Comparison of ENCODE assay signal across 12 cellular contexts in genomic region chrX:1242901-1243402, GRCh38. TPM values are rescaled to one million over a fixed set of nuclear protein-coding genes. Genes with fewer than 3 reads are reported as not detected.
A peak's percentile ranks its signal among the peaks of the same experiment; 100 is the strongest.
DNase-seq lines count a peak whose midpoint lies in the region; ATAC-seq and TF ChIP-seq lines count a peak whose summit lies in the region.
"Had no signal": no experiment of that assay in that cellular context is flagged by ENCODE, and none has a peak within 500 bp of the region (broad histone marks: within the 10 kb centered on the region; RNA-seq: fewer than 3 reads in every experiment).

No MANE protein-coding gene starts in this region.

- no peaks in the 10 kb centered on the region for H3K9me3 Mint-ChIP-seq in activated naive CD8-positive, alpha-beta T cell treated with anti-CD3 and anti-CD28 coated beads, Interleukin-2, amount 10 ng/mL, durations not matched to agents 7 days and 5 days

- peak overlapping the region; percentile 32 for H3K9ac ChIP-seq in NT2/D1 (ENCODE audit: insufficient read length, low read depth)
- H3K9ac ChIP-seq in trophoblast cell (ENCODE audit: low read length), result no peak overlapping the region

- H3K23ac ChIP-seq in trophoblast cell (ENCODE audit: low read length), result no peak overlapping the region

- H2AK5ac ChIP-seq in trophoblast cell (ENCODE audit: low read length), result no peak overlapping the region

- H2BK5ac ChIP-seq in trophoblast cell (ENCODE audit: low read depth, low read length, poor library complexity), result peak overlapping the region; percentile 92

- peak overlapping the region; percentile 19 for H3K27ac Mint-ChIP-seq in activated naive CD8-positive, alpha-beta T cell treated with anti-CD3 and anti-CD28 coated beads, Interleukin-2, amount 10 ng/mL, durations not matched to agents 7 days and 5 days

- no peaks in the 10 kb centered on the region for H3K36me3 Mint-ChIP-seq in activated naive CD8-positive, alpha-beta T cell treated with anti-CD3 and anti-CD28 coated beads, Interleukin-2, amount 10 ng/mL, durations not matched to agents 7 days and 5 days

- no peaks in the 10 kb centered on the region for H3K27me3 ChIP-seq in NT2/D1 (ENCODE audit: insufficient read depth, insufficient read length)
- H3K27me3 ChIP-seq in trophoblast cell (ENCODE audit: insufficient read depth, low read length), result no peaks in the 10 kb centered on the region
- H3K27me3 ChIP-seq in effector memory CD4-positive, alpha-beta T cell (replicated peaks; ENCODE audit: control insufficient read depth, insufficient read depth, low read length, poor library complexity, severe bottlenecking), result no peaks in the 10 kb centered on the region
- H3K27me3 ChIP-seq in SJCRH30, result no peaks in the 10 kb centered on the region
- H3K27me3 ChIP-seq: SJSA1 had no signal

- H3K4me2 ChIP-seq in trophoblast cell (ENCODE audit: low read length), result peak overlapping the region; percentile 36

- peaks cover 3% of the 10 kb centered on the region for H3K27me3 Mint-ChIP-seq in activated naive CD8-positive, alpha-beta T cell treated with anti-CD3 and anti-CD28 coated beads, Interleukin-2, amount 10 ng/mL, durations not matched to agents 7 days and 5 days

- peak; percentile 59 for ATAC-seq in activated naive CD8-positive, alpha-beta T cell treated with anti-CD3 and anti-CD28 coated beads, Interleukin-2, amount 10 ng/mL, durations not matched to agents 7 days and 5 days (ENCODE audit: low read depth)
- no peak for ATAC-seq in GM19351 (IDR thresholded peaks at IDR 0.05; ENCODE audit: unreplicated experiment)

- H3K4ac ChIP-seq in trophoblast cell (ENCODE audit: low read depth, low read length), result peak overlapping the region; percentile 27

- peak overlapping the region; percentile 20 for H3K4me3 Mint-ChIP-seq in activated naive CD8-positive, alpha-beta T cell treated with anti-CD3 and anti-CD28 coated beads, Interleukin-2, amount 10 ng/mL, durations not matched to agents 7 days and 5 days

- no peaks in the 10 kb centered on the region for H3K36me3 ChIP-seq in NT2/D1 (ENCODE audit: insufficient read depth, insufficient read length, low read length)
- no peaks in the 10 kb centered on the region for H3K36me3 ChIP-seq in trophoblast cell (ENCODE audit: control insufficient read depth in 1 of 2, insufficient read depth in 2 of 2, low read length in 2 of 2)
- H3K36me3 ChIP-seq in effector memory CD4-positive, alpha-beta T cell (ENCODE audit: control insufficient read depth, insufficient read depth, low read length), result no peaks in the 10 kb centered on the region
- H3K36me3 ChIP-seq in SJCRH30, result no peaks in the 10 kb centered on the region
- H3K36me3 ChIP-seq: SJSA1 had no signal

- H3K27ac ChIP-seq in trophoblast cell (ENCODE audit: low read depth, low read length) (peak overlapping the region; percentile 87), SJCRH30 (no peak overlapping the region)
- no peak overlapping the region for H3K27ac ChIP-seq in effector memory CD4-positive, alpha-beta T cell (ENCODE audit: insufficient read depth, low read length, poor library complexity, severe bottlenecking)
- H3K27ac ChIP-seq: SJSA1 had no signal

- H3K79me2 ChIP-seq in trophoblast cell (ENCODE audit: control insufficient read depth, insufficient read depth, low read length, poor library complexity), result no peaks in the 10 kb centered on the region

- H2AFZ ChIP-seq in trophoblast cell (ENCODE audit: insufficient read depth, low read length, poor library complexity), result no peak overlapping the region

- H3K4me3 ChIP-seq in NT2/D1 (ENCODE audit: insufficient read length, low read depth), result no peak overlapping the region
- H3K4me3 ChIP-seq in trophoblast cell (ENCODE audit: low read depth, low read length), result no peak overlapping the region
- no peak overlapping the region for H3K4me3 ChIP-seq in effector memory CD4-positive, alpha-beta T cell (ENCODE audit: insufficient read depth, low read depth, low read length, poor library complexity, severe bottlenecking)
- H3K4me3 ChIP-seq in SJCRH30, result no peak overlapping the region
- H3K4me3 ChIP-seq: SJSA1 had no signal

- WGBS in trophoblast cell (ENCODE audit: extremely low coverage, insufficient coverage, insufficient read length), result no CpG with 5 or more reads among the region's 8 CpGs

- in situ Hi-C loops in GM13976 (cut with MboI; ENCODE audit: low sequenced_read_pairs, unreplicated experiment), result no loop called here

- H3K79me1 ChIP-seq in trophoblast cell (ENCODE audit: low read length), result peaks cover 20% of the 10 kb centered on the region

- H3K18ac ChIP-seq in trophoblast cell (ENCODE audit: low read length), result peak overlapping the region; percentile 65

- peak overlapping the region; percentile 66 for H3K14ac ChIP-seq in trophoblast cell (ENCODE audit: low read length)

- peaks cover 12% of the 10 kb centered on the region for H3K4me1 Mint-ChIP-seq in activated naive CD8-positive, alpha-beta T cell treated with anti-CD3 and anti-CD28 coated beads, Interleukin-2, amount 10 ng/mL, durations not matched to agents 7 days and 5 days

- no peaks in the 10 kb centered on the region for H3K9me3 ChIP-seq in NT2/D1 (ENCODE audit: insufficient read depth, low read length)
- H3K9me3 ChIP-seq in trophoblast cell (ENCODE audit: insufficient read depth, low read depth, low read length), result peaks cover 3% of the 10 kb centered on the region
- no peaks in the 10 kb centered on the region for H3K9me3 ChIP-seq in effector memory CD4-positive, alpha-beta T cell (ENCODE audit: control insufficient read depth, low read length)
- no peaks in the 10 kb centered on the region for H3K9me3 ChIP-seq in SJCRH30 (replicated peaks)
- H3K9me3 ChIP-seq: SJSA1 had no signal

- H4K91ac ChIP-seq in trophoblast cell (ENCODE audit: low read depth, low read length), result peak overlapping the region; percentile 95

- peak overlapping the region; percentile 84 for H4K8ac ChIP-seq in trophoblast cell (ENCODE audit: low read depth, low read length)

- peak overlapping the region; percentile 84 for H2BK12ac ChIP-seq in trophoblast cell (ENCODE audit: low read length)

- H3K4me1 ChIP-seq in NT2/D1 (ENCODE audit: insufficient read depth, insufficient read length), result no peaks in the 10 kb centered on the region
- peaks cover 4 to 6% of the 10 kb centered on the region in 2 experiments for H3K4me1 ChIP-seq in trophoblast cell (ENCODE audit: control insufficient read depth in 1 of 2, insufficient read depth in 2 of 2, low read length in 2 of 2)
- peaks cover 6% of the 10 kb centered on the region for H3K4me1 ChIP-seq in effector memory CD4-positive, alpha-beta T cell (ENCODE audit: control insufficient read depth, insufficient read depth, low read length, poor library complexity, severe bottlenecking)
- H3K4me1 ChIP-seq in SJCRH30, result no peaks in the 10 kb centered on the region
- H3K4me1 ChIP-seq: SJSA1 had no signal

- peak; percentile 54 for DNase-seq in GM13976 (ENCODE audit: low spot score)
- DNase-seq in NT2/D1 (ENCODE audit: low read depth, low spot score), result no peak
- DNase-seq in activated naive CD8-positive, alpha-beta T cell treated with anti-CD3 and anti-CD28 coated beads, Interleukin-2, amount 10 ng/mL, durations not matched to agents 7 days and 5 days, result no peak
- DNase-seq in trophoblast cell, result peak; percentile 80 to 87
- DNase-seq in effector memory CD4-positive, alpha-beta T cell, result no peak
- DNase-seq in NCI-H82 (lab: John Stamatoyannopoulos, UW), result no peak
- DNase-seq in SJCRH30, result no peak
- DNase-seq: GF-D8, MV-4-11 had no signal

- peak overlapping the region; percentile 95 for H2BK120ac ChIP-seq in trophoblast cell (ENCODE audit: insufficient read depth, low read length, poor library complexity)

- TF ChIP-seq CTCF in GM13976 (IDR thresholded peaks at IDR 0.05; ENCODE audit: borderline replicate concordance, control extremely low read depth, extremely low read depth, insufficient read depth, missing control alignments), result no peak

- H4K12ac ChIP-seq in trophoblast cell (ENCODE audit: low read depth, low read length), result peak overlapping the region; percentile 62

- POLR2A ChIA-PET in activated naive CD8-positive, alpha-beta T cell treated with anti-CD3 and anti-CD28 coated beads, Interleukin-2, amount 10 ng/mL, durations not matched to agents 7 days and 5 days (lab: Charles Lee), result no interaction called here

RNA-seq across cellular contexts. Expression of gene CSF2RA, which starts 25.7 kb away (rescaled TPM):
- total RNA-seq in activated naive CD8-positive, alpha-beta T cell treated with anti-CD3 and anti-CD28 coated beads, Interleukin-2, amount 10 ng/mL, durations not matched to agents 7 days and 5 days, result 1 to 10 TPM in 1 of 2 experiments, under 1 TPM in 1; 0.55 to 1.0 TPM
- polyA plus RNA-seq in trophoblast cell (2013), result 38.6 and 43.2 TPM in 2 replicates
- 0.30 and 0.61 TPM in 2 replicates for total RNA-seq in SJCRH30 (2014; rRNA removed; shearing (Covaris generic))
- total RNA-seq: endothelial cell of umbilical vein, SJSA1 had no signal
- polyA plus RNA-seq: endothelial cell of umbilical vein had no signal

RNA-seq across cellular contexts. Expression of gene CRLF2, which starts 30.5 kb away (rescaled TPM):
- total RNA-seq in activated naive CD8-positive, alpha-beta T cell treated with anti-CD3 and anti-CD28 coated beads, Interleukin-2, amount 10 ng/mL, durations not matched to agents 7 days and 5 days, result 1 to 10 TPM in 1 of 2 experiments, under 1 TPM in 1; 0.71 to 1.5 TPM
- polyA plus RNA-seq in trophoblast cell (2013), result not detected in 2 replicates
- 0.08 and 0.26 TPM in 2 replicates for total RNA-seq in SJCRH30 (2014; rRNA removed; shearing (Covaris generic))
- total RNA-seq: endothelial cell of umbilical vein, SJSA1 had no signal
- polyA plus RNA-seq: endothelial cell of umbilical vein had no signal

Comparison
In these comparisons a context has a peak if more than half of its experiments do, and no peak if none do; other contexts are left out.
1. DNase-seq: peak in GM13976 (single experiment) and trophoblast cell (2 of 2); none in NT2/D1 (single experiment), activated naive CD8-positive, alpha-beta T cell treated with anti-CD3 and anti-CD28 coated beads, Interleukin-2, amount 10 ng/mL, durations not matched to agents 7 days and 5 days (single experiment), effector memory CD4-positive, alpha-beta T cell (0 of 3), NCI-H82 (single experiment) and SJCRH30 (0 of 2).